Comparison of ENCODE assay signal across 8 cellular contexts in the genomic region with DNA sequence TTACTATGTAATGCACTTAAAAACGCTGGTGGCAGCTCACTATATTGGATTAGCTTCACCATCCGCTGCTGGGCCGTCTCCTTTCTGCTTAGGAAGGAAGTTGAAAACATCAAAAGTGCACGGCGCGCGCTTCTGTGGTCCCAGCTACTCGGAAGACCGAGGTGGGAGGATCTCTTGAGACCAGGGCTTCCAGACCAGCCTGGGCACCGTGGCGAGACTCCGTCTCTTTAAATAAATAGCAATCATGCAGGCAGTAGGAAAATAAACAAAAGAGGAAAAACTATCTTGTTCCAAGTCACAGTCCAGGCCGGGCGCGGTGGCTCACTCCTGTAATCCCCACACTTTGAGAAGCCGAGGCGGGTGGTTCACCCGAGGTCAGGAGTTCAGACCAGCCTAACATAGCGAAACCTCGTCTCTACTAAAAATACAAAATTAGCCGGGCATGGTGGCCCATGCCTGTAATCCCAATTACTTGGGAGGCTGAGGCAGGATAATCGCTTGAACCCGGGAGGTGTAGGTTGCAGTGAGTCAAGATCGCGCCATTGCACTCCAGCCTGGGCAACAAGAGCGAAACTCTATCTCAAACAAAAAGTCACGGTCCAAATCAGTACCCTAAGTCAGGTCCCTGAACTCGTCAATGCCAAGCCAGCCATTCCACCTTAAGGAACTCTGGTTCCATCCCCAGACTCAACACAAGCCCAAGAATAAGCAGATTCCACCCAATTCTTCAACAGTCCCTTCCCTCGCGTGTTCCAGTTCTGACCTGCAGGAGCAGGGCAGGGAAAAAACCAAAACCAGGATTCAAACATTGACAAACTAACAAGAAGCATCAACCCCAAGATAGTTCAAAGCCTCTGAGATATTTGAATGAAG. TPM values are rescaled to one million over a fixed set of nuclear protein-coding genes. Genes with fewer than 3 reads are reported as not detected.
DNase-seq lines count a peak whose midpoint lies in the region; ATAC-seq and TF ChIP-seq lines count a peak whose summit lies in the region.

No MANE protein-coding gene starts in this region.

- DNase-seq in PC-9 = no peak
- peak; percentile 67 for DNase-seq in activated T-helper 2 cell treated with anti-CD3 and anti-CD28 coated beads, Interferon-gamma antibody, Interleukin-2, Interleukin-4, amounts not matched to agents 10 μg/mL and 5 μg/mL and 100 μg/mL, durations not matched to agents 14 hours and 24 hours and 36 hours (ENCODE audit: low spot score)
- peak in 1 of 2 donors; percentile 71 for DNase-seq in foreskin fibroblast
- peak in 33 of 49 donors; percentile 5 to 73 (median 36) for DNase-seq in substantia nigra (lab: John Stamatoyannopoulos, UW)
- no peak for DNase-seq in NCI-H2171 (lab: John Stamatoyannopoulos, UW)

- no peaks in the 10 kb centered on the region for H4K20me1 ChIP-seq in PC-9 (ENCODE audit: insufficient read depth)

- H3K4me3 ChIP-seq in PC-9 (peak overlapping the region; percentile 71), foreskin fibroblast (ENCODE audit: low read depth in 1 of 2, low read length in 2 of 2) (peak overlapping the region; percentile 84 to 97), neuron (ENCODE audit: low read length) (peak overlapping the region; percentile 93)

- H3K4me3 Mint-ChIP-seq in activated T-helper 2 cell treated with anti-CD3 and anti-CD28 coated beads, Interferon-gamma antibody, Interleukin-2, Interleukin-4, amounts not matched to agents 10 μg/mL and 5 μg/mL and 100 μg/mL, durations not matched to agents 14 hours and 24 hours and 36 hours (ENCODE audit: low read depth) = peak overlapping the region; percentile 95

- no peaks in the 10 kb centered on the region for H3K27me3 Mint-ChIP-seq in activated T-helper 2 cell treated with anti-CD3 and anti-CD28 coated beads, Interferon-gamma antibody, Interleukin-2, Interleukin-4, amounts not matched to agents 10 μg/mL and 5 μg/mL and 100 μg/mL, durations not matched to agents 14 hours and 24 hours and 36 hours (ENCODE audit: low read depth)

- H3K36me3 ChIP-seq in PC-9 (ENCODE audit: low read depth) = no peaks in the 10 kb centered on the region
- peaks cover 6% of the 10 kb centered on the region for H3K36me3 ChIP-seq in neuron (ENCODE audit: insufficient read depth, low read length)

- TF ChIP-seq CTCF in PC-9 (conservative IDR thresholded peaks at IDR 0.05) (no peak), foreskin fibroblast (IDR thresholded peaks at IDR 0.05; ENCODE audit: low read depth, low read length) (no peak)

- no peaks in the 10 kb centered on the region for H3K9me2 ChIP-seq in PC-9 (ENCODE audit: insufficient read depth)

- BruUV-seq in PC-9 (replicated peaks; lab: Mats Ljungman, UMichigan) = TSS peak; percentile 74

- peak overlapping the region; percentile 98 for H3K27ac Mint-ChIP-seq in activated T-helper 2 cell treated with anti-CD3 and anti-CD28 coated beads, Interferon-gamma antibody, Interleukin-2, Interleukin-4, amounts not matched to agents 10 μg/mL and 5 μg/mL and 100 μg/mL, durations not matched to agents 14 hours and 24 hours and 36 hours

- CTCF ChIA-PET in PC-9 (lab: Charles Lee) = no interaction called here

- H3K4me1 ChIP-seq in PC-9 (replicated peaks; ENCODE audit: insufficient read depth) (peaks cover 19% of the 10 kb centered on the region), neuron (ENCODE audit: insufficient read depth, low read length) (peaks cover 11% of the 10 kb centered on the region)

- H3F3A ChIP-seq in PC-9 (ENCODE audit: insufficient read depth, low read depth) = peaks cover 27% of the 10 kb centered on the region; the same call in 1 of the 2 replicates

- intact Hi-C loops in PC-9 (cut with micrococcal nuclease; ENCODE audit: unreplicated experiment) = loop anchor here (1.0 to 2.0 kb wide), 2 partner anchors 173 to 201 kb away; partner anchors contain the start of gene SCAI
- intact Hi-C loops in activated T-helper 2 cell treated with anti-CD3 and anti-CD28 coated beads, Interferon-gamma antibody, Interleukin-2, Interleukin-4, amounts not matched to agents 10 μg/mL and 5 μg/mL and 100 μg/mL, durations not matched to agents 14 hours and 24 hours and 36 hours (cut with micrococcal nuclease) = loop anchor here (1.0 to 5.0 kb wide), 6 partner anchors 72 to 525 kb away; partner anchors contain the start of genes ARPC5L, GAPVD1, PPP6C and PSMB7

- peak overlapping the region; percentile 77 for H3K4me2 ChIP-seq in PC-9

- H2AFZ ChIP-seq in PC-9 (peak overlapping the region; percentile 87), neuron (ENCODE audit: low read depth, low read length) (peak overlapping the region; percentile 91)

- no peaks in the 10 kb centered on the region for H3K27me3 ChIP-seq in PC-9 (ENCODE audit: insufficient read depth, low read depth)
- H3K27me3 ChIP-seq in neuron (ENCODE audit: insufficient read depth, low read length) = no peaks in the 10 kb centered on the region

- POLR2A ChIA-PET in PC-9 (lab: Charles Lee; ENCODE audit: unreplicated experiment) = no interaction called here

- peak overlapping the region; percentile 83 for H3K27ac ChIP-seq in PC-9
- H3K27ac ChIP-seq in substantia nigra (ENCODE audit: low read depth, low read length, poor library complexity, severe bottlenecking) = peak overlapping the region; percentile 95

- peaks cover 9% of the 10 kb centered on the region for H3K79me2 ChIP-seq in PC-9 (ENCODE audit: low read depth)

- H3K9me3 ChIP-seq in PC-9 (ENCODE audit: insufficient read depth, low read depth) (no peaks in the 10 kb centered on the region), neuron (ENCODE audit: low read length) (no peaks in the 10 kb centered on the region)

- ATAC-seq in GM18861 (IDR thresholded peaks at IDR 0.05; ENCODE audit: unreplicated experiment) (peak; percentile 3), HG02970 (IDR thresholded peaks at IDR 0.05; ENCODE audit: low FRiP score, unreplicated experiment) (peak; percentile 11)

- H3K9me3 Mint-ChIP-seq in activated T-helper 2 cell treated with anti-CD3 and anti-CD28 coated beads, Interferon-gamma antibody, Interleukin-2, Interleukin-4, amounts not matched to agents 10 μg/mL and 5 μg/mL and 100 μg/mL, durations not matched to agents 14 hours and 24 hours and 36 hours = no peaks in the 10 kb centered on the region

- H3K4me1 Mint-ChIP-seq in activated T-helper 2 cell treated with anti-CD3 and anti-CD28 coated beads, Interferon-gamma antibody, Interleukin-2, Interleukin-4, amounts not matched to agents 10 μg/mL and 5 μg/mL and 100 μg/mL, durations not matched to agents 14 hours and 24 hours and 36 hours (ENCODE audit: low read depth) = peaks cover 25% of the 10 kb centered on the region

- peaks cover 28% of the 10 kb centered on the region for H3K36me3 Mint-ChIP-seq in activated T-helper 2 cell treated with anti-CD3 and anti-CD28 coated beads, Interferon-gamma antibody, Interleukin-2, Interleukin-4, amounts not matched to agents 10 μg/mL and 5 μg/mL and 100 μg/mL, durations not matched to agents 14 hours and 24 hours and 36 hours (ENCODE audit: low read depth)

RNA-seq across cellular contexts. Expression of gene GOLGA1, which starts 1.0 kb away (rescaled TPM):
- total RNA-seq in PC-9 (2021) = 23.0 and 26.2 TPM in 2 replicates
- 15.5 and 16.1 TPM in 2 replicates for total RNA-seq in activated T-helper 2 cell treated with anti-CD3 and anti-CD28 coated beads, Interferon-gamma antibody, Interleukin-2, Interleukin-4, amounts not matched to agents 10 μg/mL and 5 μg/mL and 100 μg/mL, durations not matched to agents 14 hours and 24 hours and 36 hours

Comparison
In these comparisons a context has a peak if more than half of its experiments do, and no peak if none do; other contexts are left out.
1. DNase-seq: peak in activated T-helper 2 cell treated with anti-CD3 and anti-CD28 coated beads, Interferon-gamma antibody, Interleukin-2, Interleukin-4, amounts not matched to agents 10 μg/mL and 5 μg/mL and 100 μg/mL, durations not matched to agents 14 hours and 24 hours and 36 hours (single experiment) and substantia nigra (33 of 49); none in PC-9 (0 of 2) and NCI-H2171 (single experiment).
2. Peak in every context shown above with its lines, with median percentiles within 50 percentile points of each other: H3K4me3 ChIP-seq.